Comparison of ENCODE assay signal across 11 cellular contexts in genomic region chr2:205563646-205564045, GRCh38.
DNase-seq lines count a peak whose midpoint lies in the region; ATAC-seq, FAIRE-seq and TF ChIP-seq lines count a peak whose summit lies in the region.
"Had no signal": no experiment of that assay in that cellular context is flagged by ENCODE, and none has a peak within 500 bp of the region (broad histone marks: within the 10 kb centered on the region; RNA-seq: fewer than 3 reads in every experiment).

No MANE protein-coding gene starts in this region.

- no peaks in the 10 kb centered on the region for H4K20me1 ChIP-seq in OCI-LY3 (ENCODE audit: insufficient read depth, low read length)

- H3K4me3 ChIP-seq in OCI-LY3 (ENCODE audit: low read length) (no peak overlapping the region), fibroblast of pulmonary artery (replicated peaks; ENCODE audit: low read depth, low read length) (no peak overlapping the region)

- H3K9me3 ChIP-seq in OCI-LY3 (ENCODE audit: insufficient read depth, low read length) = no peaks in the 10 kb centered on the region

- no peak overlapping the region for H3K9ac ChIP-seq in OCI-LY3 (ENCODE audit: low read length)

- H3K4me3 Mint-ChIP-seq in activated CD4-positive, alpha-beta T cell treated with anti-CD3 and anti-CD28 coated beads for 36 hours = no peak overlapping the region
- H3K4me3 Mint-ChIP-seq: CD4-positive, CD25-positive, alpha-beta regulatory T cell; natural killer cell had no signal

- no peaks in the 10 kb centered on the region for H3K27me3 ChIP-seq in OCI-LY3 (ENCODE audit: low read depth, low read length)

- intact Hi-C loops in activated CD4-positive, alpha-beta T cell treated with anti-CD3 and anti-CD28 coated beads for 36 hours (cut with DNase I, micrococcal nuclease) = no loop called here

- H2AFZ ChIP-seq in OCI-LY3 (ENCODE audit: low read depth, low read length) = no peak overlapping the region

- no peak overlapping the region for H3K27ac ChIP-seq in OCI-LY3 (ENCODE audit: low read length)

- POLR2A ChIA-PET in activated CD4-positive, alpha-beta T cell treated with anti-CD3 and anti-CD28 coated beads for 36 hours (lab: Charles Lee) = no interaction called here

- no peaks in the 10 kb centered on the region for H3K4me1 Mint-ChIP-seq in activated CD4-positive, alpha-beta T cell treated with anti-CD3 and anti-CD28 coated beads for 36 hours
- H3K4me1 Mint-ChIP-seq: natural killer cell had no signal

- H3K27ac Mint-ChIP-seq in activated CD4-positive, alpha-beta T cell treated with anti-CD3 and anti-CD28 coated beads for 36 hours = no peak overlapping the region
- H3K27ac Mint-ChIP-seq: CD4-positive, CD25-positive, alpha-beta regulatory T cell; natural killer cell had no signal

- ATAC-seq in activated CD4-positive, alpha-beta T cell treated with anti-CD3 and anti-CD28 coated beads for 36 hours = no peak
- no peak for ATAC-seq in HG02885 (IDR thresholded peaks at IDR 0.05; ENCODE audit: poor library complexity, unreplicated experiment)
- ATAC-seq: natural killer cell had no signal

- no peak for FAIRE-seq in frontal cortex (lab: Jason Lieb, UNC)

- TF ChIP-seq CTCF in OCI-LY3 (IDR thresholded peaks at IDR 0.05; ENCODE audit: low read depth, low read length) (peak; percentile 58), fibroblast of pulmonary artery (IDR thresholded peaks at IDR 0.05; ENCODE audit: low read length, missing control alignments) (peak; percentile 34)

- no peaks in the 10 kb centered on the region for H3K9me3 Mint-ChIP-seq in activated CD4-positive, alpha-beta T cell treated with anti-CD3 and anti-CD28 coated beads for 36 hours (ENCODE audit: low read depth)
- H3K9me3 Mint-ChIP-seq: CD4-positive, CD25-positive, alpha-beta regulatory T cell; natural killer cell had no signal

- H3K36me3 Mint-ChIP-seq in activated CD4-positive, alpha-beta T cell treated with anti-CD3 and anti-CD28 coated beads for 36 hours (ENCODE audit: low read depth) = no peaks in the 10 kb centered on the region
- H3K36me3 Mint-ChIP-seq: CD4-positive, CD25-positive, alpha-beta regulatory T cell; natural killer cell had no signal

- DNase-seq in activated CD4-positive, alpha-beta T cell treated with anti-CD3 and anti-CD28 coated beads for 36 hours = peak; percentile 60
- DNase-seq in activated CD4-positive, alpha-beta T cell treated with anti-CD3 and anti-CD28 coated beads for 1 hour = no peak
- DNase-seq in fibroblast of pulmonary artery (ENCODE audit: low read depth) (no peak), frontal cortex (ENCODE audit: low spot score in 2 of 2) (no peak), epidermal melanocyte (ENCODE audit: insufficient read length, low spot score) (no peak)
- DNase-seq in stimulated activated CD4-positive, alpha-beta T cell treated with anti-CD3 and anti-CD28 coated beads, Interleukin-4, amount 100 ng/mL, for 1 hour = peak; percentile 10
- DNase-seq: natural killer cell, SHP77 treated with DMSO at 0.1 percent for 48 hours had no signal

- no peaks in the 10 kb centered on the region for H3K79me2 ChIP-seq in OCI-LY3 (ENCODE audit: low read length)

- H3K27me3 Mint-ChIP-seq in activated CD4-positive, alpha-beta T cell treated with anti-CD3 and anti-CD28 coated beads for 36 hours = no peaks in the 10 kb centered on the region
- H3K27me3 Mint-ChIP-seq: CD4-positive, CD25-positive, alpha-beta regulatory T cell had no signal

- H3K4me1 ChIP-seq in OCI-LY3 (ENCODE audit: low read length) = no peaks in the 10 kb centered on the region

- no peak overlapping the region for H3K4me2 ChIP-seq in OCI-LY3 (ENCODE audit: low read length)

- CTCF ChIA-PET in activated CD4-positive, alpha-beta T cell treated with anti-CD3 and anti-CD28 coated beads for 36 hours (lab: Charles Lee) = no interaction called here

- H3K36me3 ChIP-seq in OCI-LY3 (replicated peaks; ENCODE audit: low read depth, low read length) = no peaks in the 10 kb centered on the region

Comparison
In these comparisons a context has a peak if more than half of its experiments do, and no peak if none do; other contexts are left out.
1. DNase-seq: peak in activated CD4-positive, alpha-beta T cell treated with anti-CD3 and anti-CD28 coated beads for 36 hours (single experiment) and stimulated activated CD4-positive, alpha-beta T cell treated with anti-CD3 and anti-CD28 coated beads, Interleukin-4, amount 100 ng/mL, for 1 hour (single experiment); none in activated CD4-positive, alpha-beta T cell treated with anti-CD3 and anti-CD28 coated beads for 1 hour (single experiment), fibroblast of pulmonary artery (single experiment), frontal cortex (0 of 2) and epidermal melanocyte (single experiment).